In the genomic region with DNA sequence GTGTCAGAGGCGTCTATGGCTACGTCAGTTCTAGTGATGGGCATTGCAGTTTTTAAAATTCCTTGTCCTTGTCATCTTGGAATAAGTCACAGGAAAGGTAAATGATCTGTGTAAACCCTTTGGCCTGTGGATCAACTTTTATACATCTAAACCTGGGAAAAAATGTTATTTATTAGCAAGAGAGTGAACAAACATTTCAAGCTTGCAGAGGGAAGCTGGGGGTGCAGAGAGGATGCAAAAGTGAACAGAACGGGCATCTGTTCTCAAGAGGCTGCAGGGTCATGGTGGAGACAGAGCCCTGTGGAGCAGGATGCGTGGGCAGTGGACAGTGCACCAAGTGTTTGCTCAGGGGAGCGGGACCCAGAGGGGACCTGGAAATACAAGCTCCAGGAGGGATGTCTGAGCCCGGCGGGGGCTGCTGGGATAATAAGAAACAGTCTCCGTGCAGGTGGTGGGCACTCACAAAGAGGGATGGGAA, we compare ENCODE assay signal across 16 cellular contexts.
DNase-seq lines count a peak whose midpoint lies in the region; ATAC-seq, FAIRE-seq and TF ChIP-seq lines count a peak whose summit lies in the region.
"Had no signal": no experiment of that assay in that cellular context is flagged by ENCODE, and none has a peak within 500 bp of the region (broad histone marks: within the 10 kb centered on the region; RNA-seq: fewer than 3 reads in every experiment).

No MANE protein-coding gene starts in this region.

- no peak overlapping the region for H2AFZ ChIP-seq in osteoblast (ENCODE audit: low read length)

- DNase-seq in Calu3, result no peak
- DNase-seq in NCI-H69 (lab: John Stamatoyannopoulos, UW), result peak; percentile 7
- peak; percentile 53 for DNase-seq in choroid plexus epithelial cell (ENCODE audit: low read depth)
- DNase-seq in osteoblast (ENCODE audit: insufficient read length, low spot score, missing footprints), result no peak
- no peak for DNase-seq in NCI-H82 (lab: John Stamatoyannopoulos, UW)
- DNase-seq in cerebellum (ENCODE audit: low spot score), result no peak
- no peak for DNase-seq in HTR-8/SVneo (ENCODE audit: insufficient read length, low spot score)
- DNase-seq: CD8-positive, alpha-beta T cell; NCI-H187; SIG-M5 had no signal

- H3K4me1 Mint-ChIP-seq in Calu3 (ENCODE audit: low read depth, unreplicated experiment), result peaks cover 34% of the 10 kb centered on the region

- no peaks in the 10 kb centered on the region for H4K20me1 ChIP-seq in osteoblast (ENCODE audit: insufficient read depth, low read length)

- no TSS peak for BruUV-seq in Calu3 (replicated peaks; lab: Mats Ljungman, UMichigan)

- H3K4me3 ChIP-seq in choroid plexus epithelial cell (ENCODE audit: low read depth, low read length) (no peak overlapping the region), osteoblast (ENCODE audit: insufficient read depth, low read length) (peak overlapping the region; percentile 8)
- H3K4me3 ChIP-seq: right atrium auricular region had no signal

- H3K9me3 Mint-ChIP-seq in Calu3 (ENCODE audit: low read depth, unreplicated experiment), result no peaks in the 10 kb centered on the region
- H3K9me3 Mint-ChIP-seq: CD8-positive, alpha-beta T cell had no signal

- H3K4me1 ChIP-seq in osteoblast (ENCODE audit: insufficient read depth, low read length), result peaks cover 24% of the 10 kb centered on the region

- H3K27me3 Mint-ChIP-seq in Calu3 (ENCODE audit: unreplicated experiment), result no peaks in the 10 kb centered on the region

- TF ChIP-seq CTCF in Calu3 (IDR thresholded peaks at IDR 0.05; ENCODE audit: unreplicated experiment) (no peak), choroid plexus epithelial cell (conservative IDR thresholded peaks at IDR 0.05; ENCODE audit: low read depth, low read length) (peak; percentile 16), osteoblast (IDR thresholded peaks at IDR 0.05; ENCODE audit: extremely low read depth, low read depth, low read length) (no peak)

- H3K27ac Mint-ChIP-seq in Calu3 (ENCODE audit: unreplicated experiment), result peak overlapping the region; percentile 91
- H3K27ac Mint-ChIP-seq: CD8-positive, alpha-beta T cell had no signal

- H3K27me3 ChIP-seq in osteoblast (ENCODE audit: insufficient read depth, low read length), result no peaks in the 10 kb centered on the region
- H3K27me3 ChIP-seq: right atrium auricular region had no signal

- no peaks in the 10 kb centered on the region for H3K79me2 ChIP-seq in osteoblast (ENCODE audit: insufficient read depth, low read length)

- H3K36me3 ChIP-seq in osteoblast (ENCODE audit: insufficient read depth, low read length), result no peaks in the 10 kb centered on the region
- H3K36me3 ChIP-seq: right atrium auricular region had no signal

- CTCF ChIA-PET in Calu3 (lab: Charles Lee), result interaction anchor here (1.1 kb wide), 1 partner anchor 15 kb away, joined by 6 read pairs; no protein-coding TSS in a partner anchor

- peaks cover 34% of the 10 kb centered on the region for H3K36me3 Mint-ChIP-seq in Calu3 (ENCODE audit: insufficient read depth, unreplicated experiment)
- H3K36me3 Mint-ChIP-seq: CD8-positive, alpha-beta T cell had no signal

- ATAC-seq in HG03439 (IDR thresholded peaks at IDR 0.05; ENCODE audit: unreplicated experiment), result no peak
- ATAC-seq: CD8-positive, alpha-beta T cell; naive thymus-derived CD4-positive, alpha-beta T cell had no signal

- peak overlapping the region; percentile 68 for H3K4me2 ChIP-seq in osteoblast (ENCODE audit: insufficient read depth, low read length)

- H3K9me3 ChIP-seq in osteoblast (ENCODE audit: low read depth, low read length), result no peaks in the 10 kb centered on the region
- H3K9me3 ChIP-seq: right atrium auricular region had no signal

- FAIRE-seq in HTR-8/SVneo (lab: Jason Lieb, UNC), result no peak
- FAIRE-seq: frontal cortex, islet of Langerhans had no signal

- intact Hi-C loops in Calu3 (cut with micrococcal nuclease; ENCODE audit: unreplicated experiment), result no loop called here

- H3K27ac ChIP-seq in osteoblast (ENCODE audit: low read depth, low read length), result peak overlapping the region; percentile 64
- H3K27ac ChIP-seq: VCaP had no signal

- peak overlapping the region; percentile 37 for H3K4me3 Mint-ChIP-seq in Calu3 (ENCODE audit: low read depth, unreplicated experiment)
- H3K4me3 Mint-ChIP-seq: CD8-positive, alpha-beta T cell had no signal

Comparison
In these comparisons a context has a peak if more than half of its experiments do, and no peak if none do; other contexts are left out.
1. DNase-seq: peak in NCI-H69 (single experiment) and choroid plexus epithelial cell (single experiment); none in Calu3 (single experiment), osteoblast (single experiment), NCI-H82 (single experiment), cerebellum (single experiment) and HTR-8/SVneo (single experiment).